ENCODE assay signal across 9 cellular contexts in the genomic region with DNA sequence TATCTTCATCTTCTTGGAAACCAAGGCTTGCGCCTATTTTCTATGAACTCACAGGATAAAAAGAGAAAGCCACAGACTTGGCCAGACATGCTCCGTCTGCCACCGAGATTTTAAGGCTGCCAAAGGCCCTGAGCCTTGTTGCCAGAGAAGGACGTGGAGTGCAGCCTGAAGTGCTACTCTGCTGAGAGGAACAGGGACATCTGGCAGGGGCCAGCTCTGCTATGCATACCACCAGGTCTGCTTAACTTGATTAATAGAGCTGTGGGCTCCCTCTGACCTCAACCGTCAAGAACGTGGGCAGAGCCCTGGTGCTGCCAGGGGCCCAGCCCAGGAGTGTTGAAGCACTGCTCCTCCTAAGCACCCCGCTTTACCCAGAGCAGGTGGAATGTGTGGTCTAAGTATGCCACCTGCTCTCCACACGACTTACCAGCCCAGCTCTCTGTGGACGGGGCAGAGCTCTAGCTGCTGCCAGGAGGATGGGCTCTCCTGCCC. TPM values are rescaled to one million over a fixed set of nuclear protein-coding genes. Genes with fewer than 3 reads are reported as not detected.
DNase-seq lines count a peak whose midpoint lies in the region; ATAC-seq and TF ChIP-seq lines count a peak whose summit lies in the region.
"Had no signal": no experiment of that assay in that cellular context is flagged by ENCODE, and none has a peak within 500 bp of the region (broad histone marks: within the 10 kb centered on the region; RNA-seq: fewer than 3 reads in every experiment).

No MANE protein-coding gene starts in this region.

- TF ChIP-seq POLR2A in thyroid gland (IDR thresholded peaks at IDR 0.05) = peak in 1 of 2 donors; percentile 83

- peak overlapping the region; percentile 67 for H3K27ac Mint-ChIP-seq in mesothelial cell of epicardium
- no peak overlapping the region for H3K27ac Mint-ChIP-seq in T-cell
- H3K27ac Mint-ChIP-seq in natural killer cell = no peak overlapping the region
- H3K27ac Mint-ChIP-seq: activated CD4-positive, alpha-beta T cell treated with anti-CD3 and anti-CD28 coated beads for 36 hours had no signal

- DNase-seq in NCI-H524 treated with DMSO at 0.1 percent for 48 hours (lab: John Stamatoyannopoulos, UW) (peak; percentile 84), coronary artery (ENCODE audit: low spot score) (peak; percentile 87), mesothelial cell of epicardium (ENCODE audit: low spot score in 2 of 2, unreplicated experiment in 2 of 2) (no peak), thyroid gland (peak; percentile 97 to 98), NCI-H510A treated with DMSO at 0.1 percent for 48 hours (lab: John Stamatoyannopoulos, UW) (no peak), T-cell (no peak), natural killer cell (no peak)
- DNase-seq: activated CD4-positive, alpha-beta T cell treated with anti-CD3 and anti-CD28 coated beads for 36 hours; activated naive CD4-positive, alpha-beta T cell had no signal

- no peaks in the 10 kb centered on the region for H3K9me3 Mint-ChIP-seq in mesothelial cell of epicardium
- H3K9me3 Mint-ChIP-seq in T-cell = no peaks in the 10 kb centered on the region
- no peaks in the 10 kb centered on the region for H3K9me3 Mint-ChIP-seq in natural killer cell

- intact Hi-C loops in thyroid gland (cut with DNase I) (no loop called here), natural killer cell (cut with micrococcal nuclease) (no loop called here)

- no peaks in the 10 kb centered on the region for H3K9me3 ChIP-seq in thyroid gland

- H3K4me1 ChIP-seq in thyroid gland = peaks cover 44 to 60% of the 10 kb centered on the region in 2 donors

- POLR2A ChIA-PET in T-cell (lab: Charles Lee) = no interaction called here

- H3K36me3 ChIP-seq in thyroid gland = peaks cover 32 to 42% of the 10 kb centered on the region in 2 donors

- no peaks in the 10 kb centered on the region for H3K27me3 ChIP-seq in thyroid gland

- 22 to 36% methylated on average over 8 of the region's 9 CpGs for WGBS in thyroid gland, 2 donors

- no peak for TF ChIP-seq CTCF in coronary artery (IDR thresholded peaks at IDR 0.05)
- no peak for TF ChIP-seq CTCF in mesothelial cell of epicardium (IDR thresholded peaks at IDR 0.05; ENCODE audit: unreplicated experiment)
- TF ChIP-seq CTCF in thyroid gland (IDR thresholded peaks at IDR 0.05) = no peak
- no peak for TF ChIP-seq CTCF in natural killer cell (IDR thresholded peaks at IDR 0.05)

- peaks cover 9% of the 10 kb centered on the region for H3K36me3 Mint-ChIP-seq in mesothelial cell of epicardium
- H3K36me3 Mint-ChIP-seq in T-cell = peaks cover 44% of the 10 kb centered on the region
- no peaks in the 10 kb centered on the region for H3K36me3 Mint-ChIP-seq in natural killer cell

- H3K4me1 Mint-ChIP-seq in mesothelial cell of epicardium = peaks cover 35% of the 10 kb centered on the region
- H3K4me1 Mint-ChIP-seq in T-cell = peaks cover 0 to 3% (median 0%) of the 10 kb centered on the region in 3 donors
- H3K4me1 Mint-ChIP-seq in natural killer cell = no peaks in the 10 kb centered on the region
- H3K4me1 Mint-ChIP-seq: activated CD4-positive, alpha-beta T cell treated with anti-CD3 and anti-CD28 coated beads for 36 hours had no signal

- no peaks in the 10 kb centered on the region for H3K27me3 Mint-ChIP-seq in mesothelial cell of epicardium (ENCODE audit: low read depth)
- no peaks in the 10 kb centered on the region for H3K27me3 Mint-ChIP-seq in T-cell
- H3K27me3 Mint-ChIP-seq in natural killer cell (ENCODE audit: low read depth in 2 of 2) = no peaks in the 10 kb centered on the region
- H3K27me3 Mint-ChIP-seq: activated CD4-positive, alpha-beta T cell treated with anti-CD3 and anti-CD28 coated beads for 36 hours had no signal

- CTCF ChIA-PET in T-cell (lab: Charles Lee) = interaction anchor here in 1 of 2 donors (0.6 kb wide), 1 partner anchor 13 kb away, joined by 4 read pairs; no protein-coding TSS in a partner anchor

- H3K27ac ChIP-seq in coronary artery = peak overlapping the region; percentile 74 to 96
- peak overlapping the region; percentile 89 to 99 (median 99) for H3K27ac ChIP-seq in thyroid gland

- H3K4me3 ChIP-seq in coronary artery (no peak overlapping the region), thyroid gland (replicated peaks in 1 of 3) (no peak overlapping the region)

- no peak overlapping the region for H3K4me3 Mint-ChIP-seq in mesothelial cell of epicardium
- H3K4me3 Mint-ChIP-seq in T-cell = no peak overlapping the region
- H3K4me3 Mint-ChIP-seq in natural killer cell = no peak overlapping the region
- H3K4me3 Mint-ChIP-seq: activated CD4-positive, alpha-beta T cell treated with anti-CD3 and anti-CD28 coated beads for 36 hours had no signal

- ATAC-seq in T-cell (replicated peaks in 1 of 4) (no peak), natural killer cell (no peak)
- ATAC-seq: activated CD4-positive, alpha-beta T cell treated with anti-CD3 and anti-CD28 coated beads for 36 hours had no signal

RNA-seq across cellular contexts. Expression of gene HCRTR1, which starts 10.5 kb away (rescaled TPM):
- total RNA-seq in mesothelial cell of epicardium = 0.71 to 1.1 TPM (median 0.98 TPM) in 3 replicates
- 1 to 10 TPM in 2 of 4 donors, under 1 TPM in 2; 0.40 to 5.6 (median 1.3) TPM for total RNA-seq in thyroid gland
- total RNA-seq in T-cell = not detected
- not detected for total RNA-seq in natural killer cell
- total RNA-seq: activated CD4-positive, alpha-beta T cell treated with anti-CD3 and anti-CD28 coated beads for 36 hours had no signal

RNA-seq across cellular contexts. Expression of gene PEF1, which starts 16.7 kb away (rescaled TPM):
- total RNA-seq in mesothelial cell of epicardium (42.6 to 43.8 TPM (median 43.8 TPM) in 3 replicates), thyroid gland (100 to 1,000 TPM; 180 to 355 (median 312) TPM), T-cell (10 to 100 TPM; 38.7 to 49.8 (median 42.4) TPM), natural killer cell (10 to 100 TPM; 48.9 to 62.8 (median 49.9) TPM)

RNA-seq across cellular contexts. Expression of gene TINAGL1, which starts 51.7 kb away (rescaled TPM):
- total RNA-seq in mesothelial cell of epicardium (201 to 212 TPM (median 211 TPM) in 3 replicates), thyroid gland (100 to 1,000 TPM; 157 to 391 (median 227) TPM), T-cell (under 1 TPM in 3 of 5 donors, not detected in 2; 0.43 to 0.61 (median 0.44) TPM), natural killer cell (not detected)
- total RNA-seq: activated CD4-positive, alpha-beta T cell treated with anti-CD3 and anti-CD28 coated beads for 36 hours had no signal

Comparison
In these comparisons a context has a peak if more than half of its experiments do, and no peak if none do; other contexts are left out.
1. DNase-seq: peak in NCI-H524 treated with DMSO at 0.1 percent for 48 hours (single experiment), coronary artery (single experiment) and thyroid gland (2 of 2); none in mesothelial cell of epicardium (0 of 2), NCI-H510A treated with DMSO at 0.1 percent for 48 hours (single experiment), T-cell (0 of 34) and natural killer cell (single experiment).
2. RNA of gene TINAGL1, which starts 51.7 kb away (total RNA-seq): 157 to 391 TPM in thyroid gland and 201 to 212 TPM in mesothelial cell of epicardium; 0.43 to 0.61 TPM in T-cell and not detected in natural killer cell; every median in the first group is over 10 times any median in the second.